In genomic region chr5:56128166-56128565, GRCh38 we compare ENCODE assay signal across 14 cellular contexts.
A peak's percentile ranks its signal among the peaks of the same experiment; 100 is the strongest.
DNase-seq lines count a peak whose midpoint lies in the region; ATAC-seq, FAIRE-seq and TF ChIP-seq lines count a peak whose summit lies in the region.
"Had no signal": no experiment of that assay in that cellular context is flagged by ENCODE, and none has a peak within 500 bp of the region (broad histone marks: within the 10 kb centered on the region; RNA-seq: fewer than 3 reads in every experiment).

No MANE protein-coding gene starts in this region.

- peak overlapping the region; percentile 41 for H3K4me3 Mint-ChIP-seq in activated CD4-positive, alpha-beta T cell treated with anti-CD3 and anti-CD28 coated beads, Interleukin-2, amount 10 ng/mL, durations not matched to agents 7 days and 5 days

- no peak overlapping the region for H3K9ac ChIP-seq in K562 (ENCODE audit: insufficient read depth in 1 of 2, low read depth in 2 of 2, low read length in 2 of 2)

- FAIRE-seq in K562 (lab: Jason Lieb, UNC), result no peak
- FAIRE-seq: endometrium had no signal

- no peaks in the 10 kb centered on the region for H4K20me1 ChIP-seq in K562 (replicated peaks; ENCODE audit: control insufficient read depth, insufficient read depth, low read length)

- H3K27me3 ChIP-seq in K562 (ENCODE audit: control insufficient read depth in 2 of 2, insufficient read depth in 2 of 2, low read length in 2 of 2), result no peaks in the 10 kb centered on the region
- H3K27me3 ChIP-seq: breast epithelium, heart left ventricle, neutrophil had no signal

- H3K9me1 ChIP-seq in K562 (ENCODE audit: control insufficient read depth, insufficient read depth, low read length), result no peaks in the 10 kb centered on the region

- BruUV-seq in K562 (replicated peaks; lab: Mats Ljungman, UMichigan), result no TSS peak

- 78% methylated on average over 3 of the region's 3 CpGs for WGBS in K562 (ENCODE audit: insufficient coverage, low coverage, missing lambda C conversion rate)

- CTCF ChIA-PET in activated CD4-positive, alpha-beta T cell treated with anti-CD3 and anti-CD28 coated beads, Interleukin-2, amount 10 ng/mL, durations not matched to agents 7 days and 5 days (lab: Charles Lee), result interaction anchor here (0.5 to 1.7 kb wide), 4 partner anchors 10 to 55 kb away, joined by 3 read pairs; no protein-coding TSS in a partner anchor
- CTCF ChIA-PET in K562 (lab: Yijun Ruan, JAX; ENCODE audit: low intra/inter-chr PET ratio), result no interaction called here

- peaks cover 7% of the 10 kb centered on the region; the same call in 1 of the 2 replicates for H3K9me3 ChIP-seq in K562 (replicated peaks; ENCODE audit: control insufficient read depth, insufficient read depth, low read depth, low read length)
- H3K9me3 ChIP-seq: breast epithelium, neutrophil had no signal

- DNase-seq in activated CD4-positive, alpha-beta T cell treated with anti-CD3 and anti-CD28 coated beads, Interleukin-2, amount 10 ng/mL, durations not matched to agents 7 days and 5 days, result peak; percentile 44
- DNase-seq in K562 (ENCODE audit: extremely low read depth in 1 of 4, low spot score in 3 of 4), result no peak
- peak; percentile 40 for DNase-seq in stimulated activated CD4-positive, alpha-beta T cell treated with anti-CD3 and anti-CD28 coated beads, Interleukin-4, amount 100 ng/mL, for 24 hours
- DNase-seq in activated gamma-delta T cell (lab: John Stamatoyannopoulos, UW), result no peak
- no peak for DNase-seq in T1000 (lab: John Stamatoyannopoulos, UW)

- no peak for TF ChIP-seq POLR2A in K562 (conservative IDR thresholded peaks at IDR 0.05)

- H3K27ac ChIP-seq in K562 (ENCODE audit: extremely low read depth, low read depth, low read length), result no peak overlapping the region
- H3K27ac ChIP-seq: breast epithelium, neutrophil had no signal

- H3K27ac Mint-ChIP-seq in activated CD4-positive, alpha-beta T cell treated with anti-CD3 and anti-CD28 coated beads, Interleukin-2, amount 10 ng/mL, durations not matched to agents 7 days and 5 days, result peak overlapping the region; percentile 91
- H3K27ac Mint-ChIP-seq: CD14-positive monocyte had no signal

- H3K4me1 ChIP-seq in K562 (replicated peaks in 1 of 2; ENCODE audit: control insufficient read depth in 2 of 2, insufficient read depth in 2 of 2, low read length in 2 of 2), result peaks cover 2 to 14% of the 10 kb centered on the region in 2 experiments; a peak in 4 of 5 replicates
- H3K4me1 ChIP-seq: breast epithelium had no signal

- peaks cover 61% of the 10 kb centered on the region for H3K4me1 Mint-ChIP-seq in activated CD4-positive, alpha-beta T cell treated with anti-CD3 and anti-CD28 coated beads, Interleukin-2, amount 10 ng/mL, durations not matched to agents 7 days and 5 days

- TF ChIP-seq RAD21 in K562 (CRISPR knock-in tag; conservative IDR thresholded peaks at IDR 0.05 in 1 of 2, IDR thresholded peaks at IDR 0.05 in 1 of 2), result no peak

- peaks cover 2% of the 10 kb centered on the region for H3K27me3 Mint-ChIP-seq in activated CD4-positive, alpha-beta T cell treated with anti-CD3 and anti-CD28 coated beads, Interleukin-2, amount 10 ng/mL, durations not matched to agents 7 days and 5 days

- no peak for TF ChIP-seq CTCF in K562 (IDR thresholded peaks at IDR 0.05 in 2 of 3, conservative IDR thresholded peaks at IDR 0.05 in 1 of 3; ENCODE audit: insufficient read depth in 2 of 3, low read depth in 1 of 3, low read length in 3 of 3)

- H3K4me3 ChIP-seq in K562, result no peak overlapping the region
- H3K4me3 ChIP-seq: breast epithelium, heart left ventricle had no signal

- in situ Hi-C loops in K562 (cut with MboI), result no loop called here

- peaks cover 13% of the 10 kb centered on the region for H3K9me3 Mint-ChIP-seq in activated CD4-positive, alpha-beta T cell treated with anti-CD3 and anti-CD28 coated beads, Interleukin-2, amount 10 ng/mL, durations not matched to agents 7 days and 5 days

- intact Hi-C loops in K562 (cut with micrococcal nuclease), result no loop called here

- ATAC-seq in HG03175 (IDR thresholded peaks at IDR 0.05; ENCODE audit: unreplicated experiment), result peak; percentile 49
- ATAC-seq in K562, result no peak
- no peak for ATAC-seq in HG02678 (IDR thresholded peaks at IDR 0.05; ENCODE audit: unreplicated experiment)
- ATAC-seq in GM18511 (IDR thresholded peaks at IDR 0.05; ENCODE audit: unreplicated experiment), result no peak
- ATAC-seq: left lobe of liver had no signal

- H3K79me2 ChIP-seq in K562 (ENCODE audit: control insufficient read depth, insufficient read depth, low read length), result no peaks in the 10 kb centered on the region

- peaks cover 44% of the 10 kb centered on the region for H3K36me3 Mint-ChIP-seq in activated CD4-positive, alpha-beta T cell treated with anti-CD3 and anti-CD28 coated beads, Interleukin-2, amount 10 ng/mL, durations not matched to agents 7 days and 5 days (ENCODE audit: low read depth)

- H3K36me3 ChIP-seq in K562 (ENCODE audit: control insufficient read depth, insufficient read depth, low read length), result no peaks in the 10 kb centered on the region
- H3K36me3 ChIP-seq: breast epithelium, heart left ventricle, neutrophil had no signal

- TF ChIP-seq EP300 in K562 (IDR thresholded peaks at IDR 0.05; ENCODE audit: low read length), result no peak

- no peak overlapping the region for H3K4me2 ChIP-seq in K562 (ENCODE audit: insufficient read depth, low read length)

- POLR2A ChIA-PET in activated CD4-positive, alpha-beta T cell treated with anti-CD3 and anti-CD28 coated beads, Interleukin-2, amount 10 ng/mL, durations not matched to agents 7 days and 5 days (lab: Charles Lee), result no interaction called here
- POLR2A ChIA-PET in K562 (lab: Yijun Ruan, JAX), result no interaction called here

- peak overlapping the region; percentile 3; the same call in 1 of the 2 replicates for H2AFZ ChIP-seq in K562 (ENCODE audit: low read depth, low read length)

TF ChIP-seq in K562, 482 proteins besides CTCF, POLR2A, EP300 and RAD21:
- TF ChIP-seq CEBPZ (IDR thresholded peaks at IDR 0.05; ENCODE audit: borderline replicate concordance, low read depth, low read length) (no peak), CBX8 (IDR thresholded peaks at IDR 0.05; ENCODE audit: borderline replicate concordance, extremely low read depth, low read depth, low read length, poor library complexity, severe bottlenecking) (no peak), STAG1 (CRISPR knock-in tag; IDR thresholded peaks at IDR 0.05; ENCODE audit: borderline replicate concordance) (no peak), ZNF175 (CRISPR knock-in tag; IDR thresholded peaks at IDR 0.05; ENCODE audit: low read depth) (no peak), DDX20 (tag; IDR thresholded peaks at IDR 0.05; ENCODE audit: low read depth) (no peak), FOXJ3 (CRISPR knock-in tag; IDR thresholded peaks at IDR 0.05) (no peak), FUS (optimal IDR thresholded peaks at IDR 0.05; ENCODE audit: low read depth, low read length) (no peak), ZNF583 (CRISPR knock-in tag; IDR thresholded peaks at IDR 0.05) (no peak), THRAP3 (IDR thresholded peaks at IDR 0.05; ENCODE audit: borderline replicate concordance) (no peak), ATF2 (CRISPR knock-in tag; IDR thresholded peaks at IDR 0.05) (no peak), ETV1 (tag; conservative IDR thresholded peaks at IDR 0.05; ENCODE audit: low read depth) (no peak), NR3C1 (CRISPR knock-in tag; IDR thresholded peaks at IDR 0.05) (no peak)

Comparison
In these comparisons a context has a peak if more than half of its experiments do, and no peak if none do; other contexts are left out.
1. DNase-seq: peak in activated CD4-positive, alpha-beta T cell treated with anti-CD3 and anti-CD28 coated beads, Interleukin-2, amount 10 ng/mL, durations not matched to agents 7 days and 5 days (single experiment) and stimulated activated CD4-positive, alpha-beta T cell treated with anti-CD3 and anti-CD28 coated beads, Interleukin-4, amount 100 ng/mL, for 24 hours (single experiment); none in K562 (0 of 4), activated gamma-delta T cell (single experiment) and T1000 (single experiment).